Comparison of ENCODE assay signal across 16 cellular contexts in the genomic region with DNA sequence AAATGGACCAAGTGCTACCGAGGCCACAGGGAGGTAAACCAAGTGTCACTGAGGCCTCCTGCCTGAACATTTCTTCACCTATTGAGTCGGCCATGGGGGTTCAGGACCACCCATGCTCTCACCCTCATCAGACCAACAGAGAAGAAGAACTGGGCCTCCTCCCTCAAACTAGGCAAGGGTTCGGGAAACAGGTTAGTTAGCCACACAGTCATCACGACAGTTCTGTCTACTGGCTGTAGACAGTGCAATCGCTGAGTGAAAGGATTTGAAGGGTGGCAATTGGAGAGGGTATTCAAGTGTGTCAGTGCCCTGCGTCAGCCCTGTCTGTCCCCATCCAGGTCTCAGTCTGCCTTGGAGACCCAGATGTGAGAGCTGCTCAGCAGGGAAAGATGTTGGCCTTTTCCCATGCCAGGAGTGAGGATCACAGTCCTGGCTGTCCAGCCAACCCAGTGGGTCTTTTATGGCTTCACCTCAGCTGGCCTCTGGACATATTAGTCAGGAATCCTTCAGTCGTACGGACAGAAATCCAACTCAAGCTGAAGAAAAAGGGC. TPM values are rescaled to one million over a fixed set of nuclear protein-coding genes. Genes with fewer than 3 reads are reported as not detected.
DNase-seq lines count a peak whose midpoint lies in the region; ATAC-seq, FAIRE-seq and TF ChIP-seq lines count a peak whose summit lies in the region.
"Had no signal": no experiment of that assay in that cellular context is flagged by ENCODE, and none has a peak within 500 bp of the region (broad histone marks: within the 10 kb centered on the region; RNA-seq: fewer than 3 reads in every experiment).

No MANE protein-coding gene starts in this region.

- H3K4ac ChIP-seq in H1 (replicated peaks; ENCODE audit: insufficient read length, low read depth, low read length), result no peak overlapping the region

- 83% methylated on average over 8 of the region's 8 CpGs; no CpG with 5 or more reads in 1 of the 2 experiments for WGBS in H1 (ENCODE audit: extremely low coverage in 1 of 2, insufficient coverage in 1 of 2, insufficient read length in 1 of 2, insufficient replicate concordance in 2 of 2, low coverage in 1 of 2, low lambda C conversion rate in 2 of 2, missing lambda C conversion rate in 1 of 2), 2 experiments
- 81 to 82% methylated on average over 7 to 8 of the region's 8 CpGs for WGBS in upper lobe of left lung, 2 donors
- 65 to 72% methylated on average over 8 of the region's 8 CpGs for WGBS in body of pancreas, 2 donors

- no peak overlapping the region for H4K5ac ChIP-seq in H1 (ENCODE audit: insufficient read length, low read depth, low read length)

- no peak overlapping the region for H3K9ac ChIP-seq in H1 (replicated peaks in 1 of 4; ENCODE audit: extremely low read depth in 1 of 4, low read depth in 3 of 4, low read length in 3 of 4)
- H3K9ac ChIP-seq: BLaER1 had no signal

- ATAC-seq in lower lobe of right lung, result no peak
- no peak for ATAC-seq in upper lobe of left lung (ENCODE audit: low FRiP score in 2 of 2)
- no peak for ATAC-seq in body of pancreas
- no peak for ATAC-seq in GM21528 (IDR thresholded peaks at IDR 0.05; ENCODE audit: low FRiP score, unreplicated experiment)

- H2AK5ac ChIP-seq in H1 (ENCODE audit: low read depth, low read length), result no peak overlapping the region

- H3K56ac ChIP-seq in H1 (replicated peaks; ENCODE audit: insufficient read length, low read depth, low read length), result no peak overlapping the region

- peak; percentile 87 for FAIRE-seq in HTR-8/SVneo (lab: Jason Lieb, UNC)
- no peak for FAIRE-seq in H1 (lab: Jason Lieb, UNC)
- FAIRE-seq: GM18507 had no signal

- no peak for TF ChIP-seq CTCF in H1 (IDR thresholded peaks at IDR 0.05; ENCODE audit: control extremely low read depth in 1 of 3, insufficient read depth in 1 of 3, low read depth in 1 of 3, low read length in 3 of 3)
- TF ChIP-seq CTCF in lower lobe of right lung (IDR thresholded peaks at IDR 0.05), result no peak
- TF ChIP-seq CTCF in upper lobe of left lung (IDR thresholded peaks at IDR 0.05), result no peak
- TF ChIP-seq CTCF in body of pancreas (IDR thresholded peaks at IDR 0.05), result no peak

- no peak overlapping the region for H4K91ac ChIP-seq in H1 (replicated peaks; ENCODE audit: insufficient read length, low read length)

- no peaks in the 10 kb centered on the region for H4K20me1 ChIP-seq in H1 (replicated peaks in 1 of 2; ENCODE audit: control insufficient read depth in 1 of 2, insufficient read depth in 2 of 2, low read length in 2 of 2)
- H4K20me1 ChIP-seq: BLaER1 had no signal

- no peak overlapping the region for H3K4me3 ChIP-seq in H1 (ENCODE audit: extremely low read depth in 1 of 4, insufficient read depth in 2 of 4, low read depth in 3 of 4, low read length in 4 of 4)
- H3K4me3 ChIP-seq in lower lobe of right lung, result no peak overlapping the region
- no peak overlapping the region for H3K4me3 ChIP-seq in upper lobe of left lung
- H3K4me3 ChIP-seq in body of pancreas, result no peak overlapping the region
- H3K4me3 ChIP-seq: BLaER1, HAP-1 had no signal

- H2BK20ac ChIP-seq in H1 (ENCODE audit: low read length), result no peak overlapping the region

- H3K27me3 ChIP-seq in H1 (replicated peaks in 1 of 4; ENCODE audit: control insufficient read depth in 3 of 4, extremely low read depth in 1 of 4, insufficient read depth in 3 of 4, low read length in 3 of 4) (peaks cover 0 to 26% (median 22%) of the 10 kb centered on the region in 4 experiments; a peak in 6 of 7 replicates), lower lobe of right lung (ENCODE audit: low read depth) (peaks cover 19% of the 10 kb centered on the region), upper lobe of left lung (no peaks in the 10 kb centered on the region), body of pancreas (no peaks in the 10 kb centered on the region)

- TF ChIP-seq RAD21 in H1 (IDR thresholded peaks at IDR 0.05 in 1 of 2, conservative IDR thresholded peaks at IDR 0.05 in 1 of 2; ENCODE audit: low read depth in 2 of 2, low read length in 2 of 2), result no peak

- no peak overlapping the region for H3K27ac ChIP-seq in H1 (ENCODE audit: low read depth, low read length)
- peak overlapping the region; percentile 56 for H3K27ac ChIP-seq in lower lobe of right lung
- H3K27ac ChIP-seq in upper lobe of left lung, result peak overlapping the region in 3 of 4 donors; percentile 37 to 91 (median 45)
- no peak overlapping the region for H3K27ac ChIP-seq in body of pancreas
- H3K27ac ChIP-seq: BLaER1 had no signal

- no peak overlapping the region for H3K18ac ChIP-seq in H1 (ENCODE audit: extremely low read depth, low read length)

- CTCF ChIA-PET in H1 (lab: Charles Lee; ENCODE audit: partially characterized antibody), result interaction anchor here (0.6 to 2.1 kb wide), 8 partner anchors 9 to 408 kb away, joined by 3 to 10 read pairs (median 5); no protein-coding TSS in a partner anchor

- POLR2A ChIA-PET in H1 (lab: Charles Lee; ENCODE audit: partially characterized antibody), result no interaction called here

- H2AFZ ChIP-seq in H1 (ENCODE audit: low read length), result 0 out of 2 replicates have a peak overlapping the region, but pooled peaks have one; percentile 37

- peaks cover 2% of the 10 kb centered on the region; the same call in 1 of the 2 replicates for H3K23me2 ChIP-seq in H1 (ENCODE audit: low read depth, low read length)

- no peak overlapping the region; the same call in 1 of the 2 replicates for H2BK15ac ChIP-seq in H1 (ENCODE audit: low read length)

- peaks cover 0 to 4% (median 0%) of the 10 kb centered on the region in 4 experiments; a peak in 2 of 7 replicates for H3K4me1 ChIP-seq in H1 (replicated peaks in 1 of 4; ENCODE audit: control insufficient read depth in 3 of 4, insufficient read depth in 4 of 4, low read length in 3 of 4)
- H3K4me1 ChIP-seq in lower lobe of right lung, result peaks cover 15% of the 10 kb centered on the region
- peaks cover 19 to 27% (median 26%) of the 10 kb centered on the region in 4 donors for H3K4me1 ChIP-seq in upper lobe of left lung
- peaks cover 9% of the 10 kb centered on the region for H3K4me1 ChIP-seq in body of pancreas

- no peak overlapping the region for H3K4me2 ChIP-seq in H1 (ENCODE audit: insufficient read depth in 1 of 2, low read depth in 2 of 2, low read length in 2 of 2)
- H3K4me2 ChIP-seq: BLaER1 had no signal

- H2BK5ac ChIP-seq in H1 (ENCODE audit: low read depth, low read length), result no peak overlapping the region

- no peak for TF ChIP-seq POLR2A in H1 (IDR thresholded peaks at IDR 0.05; ENCODE audit: control extremely low read depth in 1 of 2, low read depth in 2 of 2, low read length in 2 of 2)
- no peak for TF ChIP-seq POLR2A in upper lobe of left lung (IDR thresholded peaks at IDR 0.05)
- no peak for TF ChIP-seq POLR2A in body of pancreas (IDR thresholded peaks at IDR 0.05)

- no peaks in the 10 kb centered on the region for H3K9me3 ChIP-seq in H1 (ENCODE audit: insufficient read depth in 2 of 2, low read depth in 1 of 2, low read length in 1 of 2)
- no peaks in the 10 kb centered on the region for H3K9me3 ChIP-seq in lower lobe of right lung
- no peaks in the 10 kb centered on the region for H3K9me3 ChIP-seq in upper lobe of left lung
- H3K9me3 ChIP-seq in body of pancreas, result no peaks in the 10 kb centered on the region
- H3K9me3 ChIP-seq: BLaER1, Caco-2, HAP-1 had no signal

- TF ChIP-seq EP300 in H1 (IDR thresholded peaks at IDR 0.05; ENCODE audit: borderline replicate concordance in 1 of 2, low read depth in 2 of 2, low read length in 2 of 2) (no peak), upper lobe of left lung (IDR thresholded peaks at IDR 0.05) (no peak)

- H3K79me1 ChIP-seq in H1 (ENCODE audit: low read depth, low read length), result no peaks in the 10 kb centered on the region

- intact Hi-C loops in lower lobe of right lung (cut with DNase I), result no loop called here
- intact Hi-C loops in body of pancreas (cut with DNase I), result loop anchor here (10.0 kb wide), 2 partner anchors 135 to 415 kb away; no protein-coding TSS in a partner anchor

- H3K36me3 ChIP-seq in H1 (ENCODE audit: control insufficient read depth in 2 of 4, insufficient read depth in 4 of 4, low read length in 3 of 4) (no peaks in the 10 kb centered on the region), lower lobe of right lung (no peaks in the 10 kb centered on the region), upper lobe of left lung (no peaks in the 10 kb centered on the region), body of pancreas (replicated peaks in 1 of 2; ENCODE audit: insufficient read depth in 1 of 2, low read depth in 2 of 2) (no peaks in the 10 kb centered on the region)
- H3K36me3 ChIP-seq: BLaER1, HAP-1 had no signal

- no peak for DNase-seq in HTR-8/SVneo (ENCODE audit: insufficient read length, low spot score)
- peak in 1 of 2 experiments; percentile 26 for DNase-seq in H1 (ENCODE audit: low read depth in 1 of 2, low spot score in 2 of 2)
- no peak for DNase-seq in lower lobe of right lung
- DNase-seq in upper lobe of left lung, result no peak
- DNase-seq in NCI-H526 treated with DMSO at 0.1 percent for 48 hours (lab: John Stamatoyannopoulos, UW), result no peak
- DNase-seq in body of pancreas, result no peak
- DNase-seq: 8988T; AML-193; Caco-2; CD8-positive, alpha-beta memory T cell; GDM1; GOT3 had no signal

- no peak overlapping the region for H3K14ac ChIP-seq in H1 (ENCODE audit: insufficient read length)

- H3K23ac ChIP-seq in H1 (ENCODE audit: insufficient read length), result no peak overlapping the region

- no peak overlapping the region for H4K8ac ChIP-seq in H1 (ENCODE audit: extremely low read depth, insufficient read depth, low read length)

- no peak overlapping the region for H2BK120ac ChIP-seq in H1 (replicated peaks; ENCODE audit: low read depth, low read length)

- no peaks in the 10 kb centered on the region for H3K79me2 ChIP-seq in H1 (ENCODE audit: control insufficient read depth in 1 of 2, insufficient read depth in 2 of 2, low read length in 2 of 2)

- 0 out of 2 replicates have a peak overlapping the region, but pooled peaks have one; percentile 28 for H2BK12ac ChIP-seq in H1 (ENCODE audit: low read depth, low read length)

RNA-seq across cellular contexts. Expression of a gene that starts 19.9 kb away (rescaled TPM):
- total RNA-seq in H1 (2021; fragmentation: NEBNext Ultra II Directional; extraction: Animal tissue kit (Norgen Biotek cat#: 25700)), result not detected in 2 replicates
- polyA plus RNA-seq in H1 (2011; rRNA removed), result 0.02 TPM in 1 of 2 replicates, not detected in the other
- not detected for polyA plus RNA-seq in H1 (2011; cell fraction: cytosol; rRNA removed)
- not detected for polyA plus RNA-seq in H1 (2011; cell fraction: nucleus; rRNA removed)
- 0.09 TPM in 1 of 4 replicates, not detected in the others for polyA plus RNA-seq in H1 (2012, experiment 1 of 2)
- not detected for polyA plus RNA-seq in H1 (2012, experiment 2 of 2)
- not detected for polyA plus RNA-seq in H1 (2013, experiment 1 of 2)
- not detected for polyA plus RNA-seq in H1 (2013, experiment 2 of 2)
- not detected in 2 replicates for polyA minus RNA-seq in H1 (2011; rRNA and poly(A)+ RNA removed)
- polyA minus RNA-seq in H1 (2011; cell fraction: cytosol; rRNA and poly(A)+ RNA removed), result not detected
- not detected for polyA minus RNA-seq in H1 (2011; cell fraction: nucleus; rRNA and poly(A)+ RNA removed)
- total RNA-seq in lower lobe of right lung, result 83.3 TPM
- total RNA-seq in upper lobe of left lung, result 100 to 1,000 TPM in 2 of 6 donors, 10 to 100 TPM in 4; 22.4 to 130 (median 92.7) TPM
- total RNA-seq in body of pancreas, result 1 to 10 TPM; 4.9 to 6.9 TPM
- polyA plus RNA-seq: CD8-positive, alpha-beta memory T cell had no signal

RNA-seq across cellular contexts. Expression of a gene that starts 32.7 kb away (rescaled TPM):
- total RNA-seq in H1 (2021; fragmentation: NEBNext Ultra II Directional; extraction: Animal tissue kit (Norgen Biotek cat#: 25700)), result not detected in 2 replicates
- 0.02 TPM in 1 of 2 replicates, not detected in the other for polyA plus RNA-seq in H1 (2011; rRNA removed)
- not detected for polyA plus RNA-seq in H1 (2011; cell fraction: cytosol; rRNA removed)
- polyA plus RNA-seq in H1 (2011; cell fraction: nucleus; rRNA removed), result not detected
- 0.15 to 0.34 TPM in 2 of 4 replicates, not detected in the others for polyA plus RNA-seq in H1 (2012, experiment 1 of 2)
- polyA plus RNA-seq in H1 (2012, experiment 2 of 2), result 0.04 TPM
- polyA plus RNA-seq in H1 (2013, experiment 1 of 2), result not detected
- 0.02 TPM for polyA plus RNA-seq in H1 (2013, experiment 2 of 2)
- polyA minus RNA-seq in H1 (2011; rRNA and poly(A)+ RNA removed), result not detected in 2 replicates
- not detected for polyA minus RNA-seq in H1 (2011; cell fraction: cytosol; rRNA and poly(A)+ RNA removed)
- polyA minus RNA-seq in H1 (2011; cell fraction: nucleus; rRNA and poly(A)+ RNA removed), result not detected
- total RNA-seq in lower lobe of right lung (22.3 TPM), upper lobe of left lung (10 to 100 TPM; 10.2 to 69.1 (median 22.7) TPM), body of pancreas (not detected)
- total RNA-seq: CD8-positive, alpha-beta memory T cell had no signal
- polyA plus RNA-seq: CD8-positive, alpha-beta memory T cell had no signal

Comparison
In these comparisons a context has a peak if more than half of its experiments do, and no peak if none do; other contexts are left out.
1. H3K27ac ChIP-seq: peak in lower lobe of right lung (single experiment) and upper lobe of left lung (3 of 4); none in H1 (single experiment) and body of pancreas (0 of 4).